ENCODE assay signal across 14 cellular contexts in the genomic region with DNA sequence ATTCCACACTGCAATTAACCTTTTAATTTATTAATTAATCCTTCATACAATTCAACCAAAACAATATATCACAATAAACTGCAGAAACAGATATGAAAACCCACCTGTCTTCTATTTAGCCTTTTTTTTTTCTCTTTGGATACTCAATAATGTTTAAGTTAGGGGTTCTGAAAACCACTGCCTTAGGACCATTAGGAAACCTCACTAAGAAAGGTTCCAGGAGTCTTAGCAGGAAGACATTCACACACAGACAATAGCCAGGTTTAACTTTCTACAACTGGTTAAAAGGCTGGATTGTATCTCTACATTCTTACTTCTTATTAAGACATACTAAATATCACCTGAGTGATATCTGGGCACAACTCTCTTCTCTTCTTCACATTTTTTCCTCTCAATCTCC. TPM values are rescaled to one million over a fixed set of nuclear protein-coding genes. Genes with fewer than 3 reads are reported as not detected.
DNase-seq lines count a peak whose midpoint lies in the region; ATAC-seq and TF ChIP-seq lines count a peak whose summit lies in the region.
"Had no signal": no experiment of that assay in that cellular context is flagged by ENCODE, and none has a peak within 500 bp of the region (broad histone marks: within the 10 kb centered on the region; RNA-seq: fewer than 3 reads in every experiment).

No MANE protein-coding gene starts in this region.

- TF ChIP-seq CTCF in Caco-2 (IDR thresholded peaks at IDR 0.05; ENCODE audit: insufficient read depth in 1 of 2, low read depth in 1 of 2, low read length in 1 of 2, severe bottlenecking in 1 of 2, unreplicated experiment in 1 of 2) (no peak), IMR-90 (conservative IDR thresholded peaks at IDR 0.05; ENCODE audit: low read depth, low read length) (no peak), endodermal cell (conservative IDR thresholded peaks at IDR 0.05) (no peak), progenitor cell of endocrine pancreas (IDR thresholded peaks at IDR 0.05; ENCODE audit: unreplicated experiment) (no peak)

- H2BK5ac ChIP-seq in IMR-90 (ENCODE audit: low read depth, low read length, poor library complexity, severe bottlenecking): no peak overlapping the region

- dilution Hi-C loops in IMR-90 (cut with HindIII; ENCODE audit: low sequenced_read_pairs, unreplicated experiment): no loop called here

- H2BK15ac ChIP-seq in IMR-90 (ENCODE audit: low read depth, low read length): no peak overlapping the region

- in situ Hi-C loops in IMR-90 (cut with MboI; ENCODE audit: low sequenced_read_pairs): no loop called here

- H3K4me2 ChIP-seq in IMR-90 (ENCODE audit: low read depth, low read length): peak overlapping the region; percentile 78; the same call in 1 of the 2 replicates

- peaks cover 12 to 41% of the 10 kb centered on the region in 2 experiments for H3K79me1 ChIP-seq in IMR-90 (ENCODE audit: low read depth in 1 of 2, low read length in 2 of 2)

- H3K4ac ChIP-seq in IMR-90 (ENCODE audit: low read depth, low read length): no peak overlapping the region

- no peaks in the 10 kb centered on the region for H3K9me3 Mint-ChIP-seq in Caco-2 (ENCODE audit: unreplicated experiment)
- H3K9me3 Mint-ChIP-seq in endodermal cell: no peaks in the 10 kb centered on the region
- H3K9me3 Mint-ChIP-seq in progenitor cell of endocrine pancreas (ENCODE audit: low read depth): no peaks in the 10 kb centered on the region
- H3K9me3 Mint-ChIP-seq: activated B cell treated with CpG ODN at 0.5 μM for 24 hours; activated naive CD4-positive, alpha-beta T cell treated with anti-CD3 and anti-CD28 coated beads, Interleukin-2, amount 50 U/mL, for 72 hours; CD14-positive monocyte had no signal

- H3K9me3 ChIP-seq in Caco-2 (no peaks in the 10 kb centered on the region), IMR-90 (ENCODE audit: control insufficient read depth, insufficient read depth, low read length) (no peaks in the 10 kb centered on the region), endodermal cell (ENCODE audit: control insufficient read depth, low read length) (no peaks in the 10 kb centered on the region)
- H3K9me3 ChIP-seq: left ventricle myocardium inferior had no signal

- H2AK5ac ChIP-seq in IMR-90 (ENCODE audit: low read depth, low read length): no peak overlapping the region

- H4K8ac ChIP-seq in IMR-90 (ENCODE audit: low read depth in 2 of 2, low read length in 2 of 2): no peak overlapping the region

- H3K36me3 ChIP-seq in Caco-2 (ENCODE audit: control insufficient read depth, insufficient read depth, low read length) (no peaks in the 10 kb centered on the region; the same call in 1 of the 2 replicates), IMR-90 (ENCODE audit: control insufficient read depth, insufficient read depth, low read length) (peaks cover 7% of the 10 kb centered on the region), endodermal cell (ENCODE audit: control insufficient read depth, insufficient read depth, low read length) (peaks cover 35% of the 10 kb centered on the region)

- peaks cover 24% of the 10 kb centered on the region for H3K4me1 Mint-ChIP-seq in Caco-2 (ENCODE audit: low read depth, unreplicated experiment)
- peaks cover 21% of the 10 kb centered on the region for H3K4me1 Mint-ChIP-seq in endodermal cell
- H3K4me1 Mint-ChIP-seq in progenitor cell of endocrine pancreas (ENCODE audit: low read depth): peaks cover 20% of the 10 kb centered on the region

- peaks cover 3% of the 10 kb centered on the region; the same call in 1 of the 2 replicates for H3K9me1 ChIP-seq in IMR-90 (ENCODE audit: insufficient read depth, low read length)

- H3K23ac ChIP-seq in IMR-90 (ENCODE audit: low read depth, low read length): no peak overlapping the region

- H3K27ac Mint-ChIP-seq in Caco-2 (ENCODE audit: unreplicated experiment): no peak overlapping the region
- peak overlapping the region; percentile 4 for H3K27ac Mint-ChIP-seq in endodermal cell
- peak overlapping the region; percentile 29 for H3K27ac Mint-ChIP-seq in progenitor cell of endocrine pancreas
- H3K27ac Mint-ChIP-seq: activated B cell treated with CpG ODN at 0.5 μM for 24 hours had no signal

- TF ChIP-seq RAD21 in IMR-90 (IDR thresholded peaks at IDR 0.05; ENCODE audit: low read length): no peak

- no peak overlapping the region for H3K4me3 ChIP-seq in Caco-2 (ENCODE audit: low read depth, low read length)
- H3K4me3 ChIP-seq in IMR-90 (ENCODE audit: insufficient read depth, low read depth, low read length): no peak overlapping the region
- H3K4me3 ChIP-seq in endodermal cell (ENCODE audit: low read length): peak overlapping the region; percentile 90
- H3K4me3 ChIP-seq: cardiac muscle cell, left ventricle myocardium inferior had no signal

- CTCF ChIA-PET in Caco-2 (lab: Charles Lee) (no interaction called here), IMR-90 (lab: Yijun Ruan, JAX) (no interaction called here)

- H3K27me3 Mint-ChIP-seq in Caco-2 (ENCODE audit: insufficient read depth, unreplicated experiment) (no peaks in the 10 kb centered on the region), endodermal cell (ENCODE audit: insufficient read depth) (no peaks in the 10 kb centered on the region), progenitor cell of endocrine pancreas (no peaks in the 10 kb centered on the region)
- H3K27me3 Mint-ChIP-seq: activated B cell treated with CpG ODN at 0.5 μM for 24 hours had no signal

- H3K27ac ChIP-seq in IMR-90 (ENCODE audit: insufficient read depth, low read length) (no peak overlapping the region), endodermal cell (ENCODE audit: low read depth, low read length) (no peak overlapping the region)
- H3K27ac ChIP-seq: cardiac muscle cell, left ventricle myocardium inferior had no signal

- DNase-seq in Caco-2: no peak
- DNase-seq in IMR-90: no peak
- no peak for DNase-seq in endodermal cell
- no peak for DNase-seq in progenitor cell of endocrine pancreas (ENCODE audit: low spot score, unreplicated experiment)
- DNase-seq in UCSD-AML1 (lab: John Stamatoyannopoulos, UW; ENCODE audit: unreplicated experiment): no peak
- no peak for DNase-seq in HuH-7 (ENCODE audit: low spot score)
- DNase-seq: activated B cell treated with CpG ODN at 0.5 μM for 24 hours, left ventricle myocardium inferior, NCI-H774, RPMI8226 had no signal

- ATAC-seq in IMR-90 (ENCODE audit: low read depth): no peak
- no peak for ATAC-seq in GM19035 (IDR thresholded peaks at IDR 0.05; ENCODE audit: unreplicated experiment)
- ATAC-seq: activated naive CD4-positive, alpha-beta T cell treated with anti-CD3 and anti-CD28 coated beads, Interleukin-2, amount 50 U/mL, for 72 hours had no signal

- H3K18ac ChIP-seq in IMR-90 (ENCODE audit: low read depth, low read length): no peak overlapping the region

- H2AK9ac ChIP-seq in IMR-90 (replicated peaks; ENCODE audit: low read depth, low read length, poor library complexity): no peak overlapping the region

- H3K4me3 Mint-ChIP-seq in Caco-2 (ENCODE audit: unreplicated experiment) (peak overlapping the region; percentile 7), endodermal cell (peak overlapping the region; percentile 0), progenitor cell of endocrine pancreas (ENCODE audit: low read depth) (peak overlapping the region; percentile 15)
- H3K4me3 Mint-ChIP-seq: activated B cell treated with CpG ODN at 0.5 μM for 24 hours, CD14-positive monocyte had no signal

- H4K91ac ChIP-seq in IMR-90 (ENCODE audit: insufficient read depth, low read depth, low read length): no peak overlapping the region

- BruUV-seq in Caco-2 (replicated peaks; lab: Mats Ljungman, UMichigan): TSS peak; percentile 2
- BruUV-seq in IMR-90 (replicated peaks; lab: Mats Ljungman, UMichigan): TSS peak; percentile 4

- H2AFZ ChIP-seq in IMR-90 (replicated peaks; ENCODE audit: low read length, poor library complexity): no peak overlapping the region

- no peak for TF ChIP-seq POLR2A in IMR-90 (IDR thresholded peaks at IDR 0.05; ENCODE audit: low read depth, low read length)

- H4K20me1 ChIP-seq in IMR-90 (ENCODE audit: insufficient read depth, low read length): peaks cover 47% of the 10 kb centered on the region

- intact Hi-C loops in Caco-2 (cut with micrococcal nuclease; ENCODE audit: unreplicated experiment) (no loop called here), IMR-90 (cut with micrococcal nuclease) (loop anchor here (10.0 kb wide), 1 partner anchor 165 kb away; no protein-coding TSS in a partner anchor)

- H3K27me3 ChIP-seq in Caco-2 (replicated peaks; ENCODE audit: control insufficient read depth, insufficient read depth, low read length): no peaks in the 10 kb centered on the region
- H3K27me3 ChIP-seq in IMR-90 (ENCODE audit: control insufficient read depth, insufficient read depth, low read length): no peaks in the 10 kb centered on the region
- H3K27me3 ChIP-seq in endodermal cell (ENCODE audit: control insufficient read depth, insufficient read depth, low read length, poor library complexity, severe bottlenecking): no peaks in the 10 kb centered on the region
- H3K27me3 ChIP-seq: cardiac muscle cell had no signal

- H3K56ac ChIP-seq in IMR-90 (ENCODE audit: extremely low read depth, insufficient read depth, low read length): no peak overlapping the region

- H2BK120ac ChIP-seq in IMR-90 (ENCODE audit: low read depth, low read length): no peak overlapping the region

- H3K14ac ChIP-seq in IMR-90 (replicated peaks; ENCODE audit: low read depth, low read length): no peak overlapping the region

- no peak overlapping the region for H4K5ac ChIP-seq in IMR-90 (ENCODE audit: low read depth, low read length)

- POLR2A ChIA-PET in Caco-2 (lab: Charles Lee): no interaction called here
- POLR2A ChIA-PET in IMR-90 (lab: Charles Lee; ENCODE audit: unreplicated experiment): no interaction called here

- H3K36me3 Mint-ChIP-seq in Caco-2 (ENCODE audit: insufficient read depth, unreplicated experiment): peaks cover 55% of the 10 kb centered on the region
- peaks cover 20% of the 10 kb centered on the region for H3K36me3 Mint-ChIP-seq in endodermal cell (ENCODE audit: low read depth)
- peaks cover 6% of the 10 kb centered on the region for H3K36me3 Mint-ChIP-seq in progenitor cell of endocrine pancreas (ENCODE audit: insufficient read depth)

- H2BK20ac ChIP-seq in IMR-90 (ENCODE audit: low read depth, low read length): no peak overlapping the region

- H3K4me1 ChIP-seq in Caco-2 (peaks cover 40% of the 10 kb centered on the region), IMR-90 (ENCODE audit: control insufficient read depth, insufficient read depth, low read length) (no peaks in the 10 kb centered on the region), endodermal cell (ENCODE audit: control insufficient read depth, insufficient read depth, low read length) (no peaks in the 10 kb centered on the region)

- H3K9ac ChIP-seq in IMR-90 (ENCODE audit: low read depth, low read length): no peak overlapping the region
- H3K9ac ChIP-seq in endodermal cell (ENCODE audit: extremely low read depth, low read length, poor library complexity, severe bottlenecking): no peak overlapping the region

RNA-seq across cellular contexts. Expression of gene SEC23A, which starts 3.3 kb away (rescaled TPM):
- total RNA-seq in Caco-2 (2022): 90.2 and 108 TPM in 2 replicates
- 417 and 609 TPM in 2 replicates for total RNA-seq in IMR-90 (2012; rRNA removed)
- 131 and 141 TPM in 2 replicates for polyA plus RNA-seq in IMR-90 (2012; rRNA removed)
- polyA plus RNA-seq in IMR-90 (2012; cell fraction: cytosol; rRNA removed): 74.8 and 158 TPM in 2 replicates
- polyA plus RNA-seq in IMR-90 (2012; cell fraction: nucleus; rRNA removed; ENCODE audit: low replicate concordance): 29.5 and 104 TPM in 2 replicates
- total RNA-seq in endodermal cell: 10 to 100 TPM; 58.5 to 89.7 TPM
- 54.0 TPM for polyA plus RNA-seq in endodermal cell (2013, experiment 1 of 2)
- polyA plus RNA-seq in endodermal cell (2013, experiment 2 of 2): 52.2 TPM
- total RNA-seq in progenitor cell of endocrine pancreas: 61.9 and 69.5 TPM in 2 replicates

RNA-seq across cellular contexts. Expression of gene GEMIN2, which starts 14.4 kb away (rescaled TPM):
- total RNA-seq in Caco-2 (2022): 26.3 and 31.4 TPM in 2 replicates
- total RNA-seq in IMR-90 (2012; rRNA removed): 10.6 and 12.8 TPM in 2 replicates
- 11.2 and 11.9 TPM in 2 replicates for polyA plus RNA-seq in IMR-90 (2012; rRNA removed)
- 3.0 and 3.4 TPM in 2 replicates for polyA plus RNA-seq in IMR-90 (2012; cell fraction: cytosol; rRNA removed)
- 3.1 and 8.4 TPM in 2 replicates for polyA plus RNA-seq in IMR-90 (2012; cell fraction: nucleus; rRNA removed; ENCODE audit: low replicate concordance)
- 10 to 100 TPM; 35.2 to 41.7 TPM for total RNA-seq in endodermal cell
- 31.8 TPM for polyA plus RNA-seq in endodermal cell (2013, experiment 1 of 2)
- 29.3 TPM for polyA plus RNA-seq in endodermal cell (2013, experiment 2 of 2)
- total RNA-seq in progenitor cell of endocrine pancreas: 23.7 and 24.3 TPM in 2 replicates
